8 cellular contexts compared by ENCODE assay signal in genomic region chr12:55973598-55974307, GRCh38. TPM values are rescaled to one million over a fixed set of nuclear protein-coding genes. Genes with fewer than 3 reads are reported as not detected.
DNase-seq lines count a peak whose midpoint lies in the region; ATAC-seq and TF ChIP-seq lines count a peak whose summit lies in the region.

TSS of gene RAB5B (plus strand) at chr12:55974078. CDS start at chr12:55986961, 12,883 bp downstream.

- H3K9me3 ChIP-seq in SK-N-SH = no peaks in the 10 kb centered on the region
- H3K9me3 ChIP-seq in suprapubic skin = no peaks in the 10 kb centered on the region

- H3K4me3 ChIP-seq in SK-N-SH (ENCODE audit: low read depth in 2 of 2, low read length in 1 of 2) (peak within 1 kb of the TSS; percentile 69 to 94), suprapubic skin (peak within 1 kb of the TSS; percentile 84)

- H3K27ac ChIP-seq in SK-N-SH (ENCODE audit: low read depth in 2 of 2, low read length in 1 of 2) (peak within 1 kb of the TSS; percentile 83 to 94), suprapubic skin (peak within 1 kb of the TSS; percentile 92)

- WGBS in SK-N-SH (ENCODE audit: low lambda C conversion rate) = under 1% methylated on average over 34 of the region's 39 CpGs
- under 1% methylated on average over 31 of the region's 39 CpGs for WGBS in suprapubic skin

- peak; percentile 94 for ATAC-seq in HG02610 (IDR thresholded peaks at IDR 0.05; ENCODE audit: unreplicated experiment)

- peaks cover 55% of the 10 kb centered on the region for H3K79me2 ChIP-seq in SK-N-SH (ENCODE audit: insufficient read depth)

- H3K27me3 ChIP-seq in SK-N-SH (ENCODE audit: insufficient read depth) = no peaks in the 10 kb centered on the region
- no peaks in the 10 kb centered on the region for H3K27me3 ChIP-seq in suprapubic skin

- H3K36me3 ChIP-seq in SK-N-SH (replicated peaks in 1 of 2; ENCODE audit: control insufficient read depth in 1 of 2, insufficient read depth in 2 of 2, low read length in 1 of 2) = peaks cover 10 to 20% of the 10 kb centered on the region in 2 experiments
- no peaks in the 10 kb centered on the region for H3K36me3 ChIP-seq in suprapubic skin

- peak; percentile 71 to 94 for TF ChIP-seq POLR2A in suprapubic skin (IDR thresholded peaks at IDR 0.05)

- DNase-seq in GM10248 (ENCODE audit: extremely low spot score) = peak; percentile 94
- peak; percentile 99 for DNase-seq in NCI-H1092 (lab: John Stamatoyannopoulos, UW)
- peak; percentile 94 for DNase-seq in SK-N-SH
- DNase-seq in activated naive CD4-positive, alpha-beta T cell treated with anti-CD3 and anti-CD28 coated beads, Interleukin-2, amount 50 U/mL, for 16 hours = peak; percentile 99
- peak; percentile 100 for DNase-seq in globus pallidus (ENCODE audit: low spot score)
- peak; percentile 88 to 100 (median 100) for DNase-seq in nucleus accumbens (lab: John Stamatoyannopoulos, UW)
- peak; percentile 100 for DNase-seq in suprapubic skin (ENCODE audit: low spot score in 2 of 2)

- H3K4me2 ChIP-seq in SK-N-SH = peak within 1 kb of the TSS; percentile 85

- CTCF ChIA-PET in GM10248 (lab: Yijun Ruan, JAX) = interaction anchor here (0.7 to 3.0 kb wide), 24 partner anchors 9 to 255 kb away, joined by 3 to 38 read pairs (median 3); partner anchors contain the start of genes ORMDL2, PA2G4, PYM1 and SARNP
- CTCF ChIA-PET in SK-N-SH (lab: Yijun Ruan, JAX) = interaction anchor here (0.6 to 2.8 kb wide), 11 partner anchors 11 to 294 kb away, joined by 3 to 28 read pairs (median 4); partner anchors contain the start of gene SUOX

- TF ChIP-seq EP300 in SK-N-SH (IDR thresholded peaks at IDR 0.05; ENCODE audit: borderline replicate concordance in 1 of 2, low read depth in 1 of 2, low read length in 1 of 2) = no peak
- TF ChIP-seq EP300 in suprapubic skin (IDR thresholded peaks at IDR 0.05) = no peak

- no peaks in the 10 kb centered on the region for H4K20me1 ChIP-seq in SK-N-SH (ENCODE audit: insufficient read depth)

- POLR2A ChIA-PET in GM10248 (lab: Yijun Ruan, JAX) = interaction anchor here (0.5 to 2.7 kb wide), 21 partner anchors 9 to 248 kb away, joined by 3 to 19 read pairs (median 4); partner anchors contain the start of genes DNAJC14, ORMDL2, PA2G4 and PYM1
- POLR2A ChIA-PET in SK-N-SH (lab: Yijun Ruan, JAX) = interaction anchor here (0.6 to 2.1 kb wide), 15 partner anchors 9 to 327 kb away, joined by 3 to 15 read pairs (median 4); partner anchors contain the start of genes CS, DNAJC14, IKZF4 and ORMDL2

- no peak for TF ChIP-seq RAD21 in SK-N-SH (IDR thresholded peaks at IDR 0.05; ENCODE audit: low read length)

- no peaks in the 10 kb centered on the region for H3K9me2 ChIP-seq in SK-N-SH

- H3K4me1 ChIP-seq in SK-N-SH (ENCODE audit: control insufficient read depth in 1 of 2, insufficient read depth in 2 of 2, low read depth in 1 of 2, low read length in 1 of 2) = peaks cover 7% of the 10 kb centered on the region in 2 experiments; a peak in 3 of 4 replicates
- peaks cover 36% of the 10 kb centered on the region for H3K4me1 ChIP-seq in suprapubic skin

- peak within 1 kb of the TSS; percentile 63 for H2AFZ ChIP-seq in SK-N-SH (ENCODE audit: low read depth)

- H3K9ac ChIP-seq in SK-N-SH = peak within 1 kb of the TSS; percentile 91

- TF ChIP-seq CTCF in GM10248 (IDR thresholded peaks at IDR 0.05; ENCODE audit: control extremely low read depth, extremely low read depth, low read depth, missing control alignments) (no peak), SK-N-SH (IDR thresholded peaks at IDR 0.05) (no peak), suprapubic skin (IDR thresholded peaks at IDR 0.05) (peak in 1 of 2 donors; percentile 19)

- H3F3A ChIP-seq in SK-N-SH (replicated peaks; ENCODE audit: insufficient read depth) = peaks cover 18% of the 10 kb centered on the region

TF ChIP-seq in SK-N-SH, 30 proteins besides CTCF, POLR2A, EP300 and RAD21:
- TF ChIP-seq POLR2AphosphoS5 (IDR thresholded peaks at IDR 0.05; ENCODE audit: low read depth, low read length) (peak; percentile 77), GATA2 (CRISPR knock-in tag; IDR thresholded peaks at IDR 0.05) (no peak), TAF1 (IDR thresholded peaks at IDR 0.05; ENCODE audit: borderline replicate concordance, low read depth, low read length) (peak; percentile 78), PBX3 (IDR thresholded peaks at IDR 0.05) (peak; percentile 100), TCF12 (IDR thresholded peaks at IDR 0.05) (peak; percentile 38; the same call in 1 of the 2 replicates), MXI1 (IDR thresholded peaks at IDR 0.05; ENCODE audit: low read depth, low read length) (peak; percentile 78), JUND (IDR thresholded peaks at IDR 0.05) (no peak; the same call in 1 of the 2 replicates), ZBTB33 (IDR thresholded peaks at IDR 0.05; ENCODE audit: borderline replicate concordance, low read depth) (peak; percentile 84; the same call in 1 of the 2 replicates), MEF2A (IDR thresholded peaks at IDR 0.05; ENCODE audit: borderline replicate concordance, low read depth) (no peak), GABPA (IDR thresholded peaks at IDR 0.05; ENCODE audit: low read depth) (peak; percentile 55), IRF3 (IDR thresholded peaks at IDR 0.05; ENCODE audit: low read depth, low read length) (peak; percentile 95), SIN3A (IDR thresholded peaks at IDR 0.05; ENCODE audit: borderline replicate concordance, low read depth, low read length) (peak; percentile 57; the same call in 1 of the 2 replicates), USF2 (IDR thresholded peaks at IDR 0.05; ENCODE audit: borderline replicate concordance, low read depth, low read length) (no peak), USF1 (IDR thresholded peaks at IDR 0.05; ENCODE audit: borderline replicate concordance, low read depth) (peak; percentile 59; the same call in 1 of the 2 replicates), YY1 (IDR thresholded peaks at IDR 0.05; ENCODE audit: low read depth) (peak; percentile 44; the same call in 1 of the 2 replicates), RCOR1 (IDR thresholded peaks at IDR 0.05; ENCODE audit: low read length) (no peak), CHD2 (IDR thresholded peaks at IDR 0.05; ENCODE audit: low read length, partially characterized antibody) (peak; percentile 98), MAX (IDR thresholded peaks at IDR 0.05; ENCODE audit: low read depth) (peak; percentile 59; the same call in 1 of the 2 replicates), RFX5 (IDR thresholded peaks at IDR 0.05; ENCODE audit: low read length) (peak; percentile 55; the same call in 1 of the 2 replicates)

RNA-seq across cellular contexts. Expression of gene RAB5B, which starts in this region (rescaled TPM):
- polyA plus RNA-seq in SK-N-SH (2012; rRNA removed) = 54.0 and 79.4 TPM in 2 replicates
- polyA plus RNA-seq in SK-N-SH (2012; cell fraction: cytosol; rRNA removed) = 60.7 and 66.8 TPM in 2 replicates
- 40.9 and 67.0 TPM in 2 replicates for polyA plus RNA-seq in SK-N-SH (2012; cell fraction: nucleus; rRNA removed)
- total RNA-seq in suprapubic skin = 100 to 1,000 TPM in 3 of 4 donors, 10 to 100 TPM in 1; 97.1 to 143 (median 114) TPM

Comparison
In these comparisons a context has a peak if more than half of its experiments do, and no peak if none do; other contexts are left out.
1. Peak in every context shown above with its lines: DNase-seq, ATAC-seq, H3K4me3 ChIP-seq and H3K27ac ChIP-seq.